ENCODE assay signal across 8 cellular contexts in the genomic region with DNA sequence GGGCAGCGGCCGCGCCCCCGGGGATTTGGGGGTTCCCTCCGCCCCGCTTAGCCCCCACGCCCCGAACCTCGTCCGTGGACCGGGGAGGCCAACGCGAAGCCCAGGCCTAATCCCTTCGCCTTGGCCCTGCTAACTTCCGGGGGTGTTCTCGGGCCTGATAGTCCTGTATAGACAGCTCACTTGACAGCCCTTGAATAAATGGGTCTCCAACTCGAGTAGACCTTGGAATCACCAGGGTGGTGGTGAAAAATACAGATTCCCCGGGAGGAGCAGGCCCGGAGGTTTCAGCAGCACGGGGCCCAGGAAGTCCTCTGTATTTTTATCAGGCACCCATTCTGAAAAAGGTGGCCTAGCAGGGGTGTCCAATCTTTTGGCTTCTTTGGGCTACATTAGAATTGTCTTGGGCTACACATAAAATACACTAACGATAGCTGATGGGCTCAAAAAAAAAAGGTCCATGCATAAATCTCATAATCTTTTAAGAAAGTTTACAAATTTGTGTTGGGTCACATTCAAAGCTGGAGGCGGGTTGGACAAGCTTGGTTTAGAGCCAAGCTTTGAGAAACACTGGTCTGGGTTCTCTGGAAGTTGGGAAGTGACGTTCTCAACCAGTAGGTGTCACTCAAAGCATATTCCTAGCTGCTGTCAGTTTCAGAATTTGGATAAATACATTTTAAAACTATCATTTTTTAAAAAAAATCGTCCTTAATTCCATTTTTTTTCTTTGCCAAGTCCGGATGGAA.
DNase-seq lines count a peak whose midpoint lies in the region; ATAC-seq and TF ChIP-seq lines count a peak whose summit lies in the region.

No MANE protein-coding gene starts in this region.

- no peaks in the 10 kb centered on the region for H3K36me3 ChIP-seq in uterus

- no peaks in the 10 kb centered on the region for H3K27me3 ChIP-seq in uterus

- POLR2A ChIA-PET in activated CD8-positive, alpha-beta T cell treated with anti-CD3 and anti-CD28 coated beads for 36 hours (lab: Charles Lee), result interaction anchor here (1.0 kb wide), 1 partner anchor 410 kb away, joined by 4 read pairs; no protein-coding TSS in a partner anchor

- H3K36me3 Mint-ChIP-seq in activated CD8-positive, alpha-beta T cell treated with anti-CD3 and anti-CD28 coated beads for 36 hours (ENCODE audit: low read depth), result no peaks in the 10 kb centered on the region

- H3K4me3 Mint-ChIP-seq in activated CD8-positive, alpha-beta T cell treated with anti-CD3 and anti-CD28 coated beads for 36 hours, result peak overlapping the region; percentile 63

- H3K27me3 Mint-ChIP-seq in activated CD8-positive, alpha-beta T cell treated with anti-CD3 and anti-CD28 coated beads for 36 hours, result peaks cover 27% of the 10 kb centered on the region

- intact Hi-C loops in activated CD8-positive, alpha-beta T cell treated with anti-CD3 and anti-CD28 coated beads for 36 hours (cut with micrococcal nuclease), result no loop called here
- intact Hi-C loops in uterus (cut with DNase I; ENCODE audit: low total_unique reads), result no loop called here

- ATAC-seq in GM19395 (IDR thresholded peaks at IDR 0.05; ENCODE audit: unreplicated experiment) (peak; percentile 62), HG03469 (IDR thresholded peaks at IDR 0.05; ENCODE audit: unreplicated experiment) (peak; percentile 35)
- peak; percentile 50 for ATAC-seq in activated CD8-positive, alpha-beta T cell treated with anti-CD3 and anti-CD28 coated beads for 36 hours

- peak; percentile 74 for TF ChIP-seq CTCF in activated CD8-positive, alpha-beta T cell treated with anti-CD3 and anti-CD28 coated beads for 36 hours (IDR thresholded peaks at IDR 0.05)
- peak; percentile 57 to 76 (median 64) for TF ChIP-seq CTCF in uterus (IDR thresholded peaks at IDR 0.05)

- H3K4me1 ChIP-seq in uterus, result no peaks in the 10 kb centered on the region

- no peak overlapping the region for H3K27ac Mint-ChIP-seq in activated CD8-positive, alpha-beta T cell treated with anti-CD3 and anti-CD28 coated beads for 36 hours

- TF ChIP-seq POLR2A in uterus (IDR thresholded peaks at IDR 0.05), result no peak

- H3K4me3 ChIP-seq in uterus, result peak overlapping the region; percentile 58 to 69

- no peaks in the 10 kb centered on the region for H3K9me3 Mint-ChIP-seq in activated CD8-positive, alpha-beta T cell treated with anti-CD3 and anti-CD28 coated beads for 36 hours

- H3K9me3 ChIP-seq in uterus, result no peaks in the 10 kb centered on the region

- peak overlapping the region; percentile 92 to 100 for H3K27ac ChIP-seq in uterus

- CTCF ChIA-PET in activated CD8-positive, alpha-beta T cell treated with anti-CD3 and anti-CD28 coated beads for 36 hours (lab: Charles Lee), result interaction anchor here (0.7 to 6.6 kb wide), 12 partner anchors 9 to 368 kb away, joined by 3 to 93 read pairs (median 6); no protein-coding TSS in a partner anchor

- DNase-seq in DMS 273 (lab: John Stamatoyannopoulos, UW; ENCODE audit: unreplicated experiment), result peak; percentile 95
- peak; percentile 21 for DNase-seq in NCI-H524 treated with DMSO at 0.1 percent for 48 hours (lab: John Stamatoyannopoulos, UW)
- peak; percentile 37 for DNase-seq in activated CD8-positive, alpha-beta T cell treated with anti-CD3 and anti-CD28 coated beads for 36 hours
- peak; percentile 80 for DNase-seq in fibroblast of gingiva (ENCODE audit: low read depth)
- peak; percentile 93 for DNase-seq in myocyte (ENCODE audit: low read depth)
- DNase-seq in uterus, result peak; percentile 53 to 70

- peaks cover 5% of the 10 kb centered on the region for H3K4me1 Mint-ChIP-seq in activated CD8-positive, alpha-beta T cell treated with anti-CD3 and anti-CD28 coated beads for 36 hours (ENCODE audit: low read depth)

Comparison
In these comparisons a context has a peak if more than half of its experiments do, and no peak if none do; other contexts are left out.
1. Peak in every context shown above with its lines: DNase-seq, ATAC-seq, H3K4me3 ChIP-seq and H3K27ac ChIP-seq.
2. DNase-seq: peak in every context shown above with its lines; median percentile 95 in DMS 273; 93 in myocyte; 80 in fibroblast of gingiva; 62 in uterus; 37 in activated CD8-positive, alpha-beta T cell treated with anti-CD3 and anti-CD28 coated beads for 36 hours; 21 in NCI-H524 treated with DMSO at 0.1 percent for 48 hours.